1 cellular context compared by ENCODE assay signal in genomic region chr5:176334031-176334770, GRCh38.
TF ChIP-seq lines count a peak whose summit lies in the region.

No MANE protein-coding gene starts in this region.

TF ChIP-seq in HEK293, 187 proteins besides CTCF, POLR2A, EP300 and RAD21 (continued from another document):
- TF ChIP-seq ZNF26 (tag by site-specific recombination; IDR thresholded peaks at IDR 0.05) (peak; percentile 99), ZNF555 (tag by site-specific recombination; conservative IDR thresholded peaks at IDR 0.05) (no peak), ZNF747 (tag by site-specific recombination; IDR thresholded peaks at IDR 0.05) (no peak), ZNF19 (tag by site-specific recombination; IDR thresholded peaks at IDR 0.05; ENCODE audit: low read depth) (no peak)
- TF ChIP-seq, protein P1, sequence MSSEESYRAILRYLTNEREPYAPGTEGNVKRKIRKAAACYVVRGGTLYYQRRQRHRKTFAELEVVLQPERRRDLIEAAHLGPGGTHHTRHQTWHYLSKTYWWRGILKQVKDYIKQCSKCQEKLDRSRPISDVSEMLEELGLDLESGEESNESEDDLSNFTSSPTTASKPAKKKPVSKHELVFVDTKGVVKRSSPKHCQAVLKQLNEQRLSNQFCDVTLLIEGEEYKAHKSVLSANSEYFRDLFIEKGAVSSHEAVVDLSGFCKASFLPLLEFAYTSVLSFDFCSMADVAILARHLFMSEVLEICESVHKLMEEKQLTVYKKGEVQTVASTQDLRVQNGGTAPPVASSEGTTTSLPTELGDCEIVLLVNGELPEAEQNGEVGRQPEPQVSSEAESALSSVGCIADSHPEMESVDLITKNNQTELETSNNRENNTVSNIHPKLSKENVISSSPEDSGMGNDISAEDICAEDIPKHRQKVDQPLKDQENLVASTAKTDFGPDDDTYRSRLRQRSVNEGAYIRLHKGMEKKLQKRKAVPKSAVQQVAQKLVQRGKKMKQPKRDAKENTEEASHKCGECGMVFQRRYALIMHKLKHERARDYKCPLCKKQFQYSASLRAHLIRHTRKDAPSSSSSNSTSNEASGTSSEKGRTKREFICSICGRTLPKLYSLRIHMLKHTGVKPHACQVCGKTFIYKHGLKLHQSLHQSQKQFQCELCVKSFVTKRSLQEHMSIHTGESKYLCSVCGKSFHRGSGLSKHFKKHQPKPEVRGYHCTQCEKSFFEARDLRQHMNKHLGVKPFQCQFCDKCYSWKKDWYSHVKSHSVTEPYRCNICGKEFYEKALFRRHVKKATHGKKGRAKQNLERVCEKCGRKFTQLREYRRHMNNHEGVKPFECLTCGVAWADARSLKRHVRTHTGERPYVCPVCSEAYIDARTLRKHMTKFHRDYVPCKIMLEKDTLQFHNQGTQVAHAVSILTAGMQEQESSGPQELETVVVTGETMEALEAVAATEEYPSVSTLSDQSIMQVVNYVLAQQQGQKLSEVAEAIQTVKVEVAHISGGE (tag by site-specific recombination; conservative IDR thresholded peaks at IDR 0.05; ENCODE audit: low read depth), result no peak
